Comparison of ENCODE assay signal across 29 cellular contexts in genomic region chr6:1584996-1585668, GRCh38. TPM values are rescaled to one million over a fixed set of nuclear protein-coding genes. Genes with fewer than 3 reads are reported as not detected.
"Had no signal": no experiment of that assay in that cellular context is flagged by ENCODE, and none has a peak within 500 bp of the region (broad histone marks: within the 10 kb centered on the region; RNA-seq: fewer than 3 reads in every experiment).

No MANE protein-coding gene starts in this region.

- H3K9me3 Mint-ChIP-seq: activated CD4-positive, alpha-beta memory T cell treated with anti-CD3 and anti-CD28 coated beads for 36 hours; activated CD4-positive, alpha-beta T cell treated with anti-CD3 and anti-CD28 coated beads, Interleukin-2, amount 10 ng/mL, durations not matched to agents 7 days and 5 days; activated naive CD4-positive, alpha-beta T cell treated with anti-CD3 and anti-CD28 coated beads, Interleukin-2, amount 50 U/mL, for 24 hours; activated T-cell treated with anti-CD3 and anti-CD28 coated beads, Interleukin-2, amount 50 U/mL, for 24 hours; activated T-helper 1 cell treated with anti-CD3 and anti-CD28 coated beads, Interleukin-12 subunit alpha, Interleukin-12 subunit beta, Interleukin-2, Interleukin-4 antibody, amounts not matched to agents 30 ng/mL and 10 ng/mL and 1 ng/mL, durations not matched to agents 14 hours and 24 hours and 36 hours; IgD-negative memory B cell; T-cell had no signal

- H3K4me3 Mint-ChIP-seq: activated CD4-positive, alpha-beta memory T cell treated with anti-CD3 and anti-CD28 coated beads for 36 hours; activated CD4-positive, alpha-beta T cell treated with anti-CD3 and anti-CD28 coated beads, Interleukin-2, amount 10 ng/mL, durations not matched to agents 7 days and 5 days; activated naive CD4-positive, alpha-beta T cell treated with anti-CD3 and anti-CD28 coated beads, Interleukin-2, amount 50 U/mL, for 24 hours; activated T-cell treated with anti-CD3 and anti-CD28 coated beads, Interleukin-2, amount 50 U/mL, for 24 hours; activated T-helper 1 cell treated with anti-CD3 and anti-CD28 coated beads, Interleukin-12 subunit alpha, Interleukin-12 subunit beta, Interleukin-2, Interleukin-4 antibody, amounts not matched to agents 30 ng/mL and 10 ng/mL and 1 ng/mL, durations not matched to agents 14 hours and 24 hours and 36 hours; IgD-negative memory B cell; T-cell had no signal

- H3K27ac Mint-ChIP-seq: activated CD4-positive, alpha-beta memory T cell treated with anti-CD3 and anti-CD28 coated beads for 36 hours; activated CD4-positive, alpha-beta T cell treated with anti-CD3 and anti-CD28 coated beads, Interleukin-2, amount 10 ng/mL, durations not matched to agents 7 days and 5 days; activated naive CD4-positive, alpha-beta T cell treated with anti-CD3 and anti-CD28 coated beads, Interleukin-2, amount 50 U/mL, for 24 hours; activated T-cell treated with anti-CD3 and anti-CD28 coated beads, Interleukin-2, amount 50 U/mL, for 24 hours; activated T-helper 1 cell treated with anti-CD3 and anti-CD28 coated beads, Interleukin-12 subunit alpha, Interleukin-12 subunit beta, Interleukin-2, Interleukin-4 antibody, amounts not matched to agents 30 ng/mL and 10 ng/mL and 1 ng/mL, durations not matched to agents 14 hours and 24 hours and 36 hours; IgD-negative memory B cell; T-cell had no signal

- H3K27me3 ChIP-seq: ascending aorta, body of pancreas had no signal

- H3K36me3 Mint-ChIP-seq: activated CD4-positive, alpha-beta memory T cell treated with anti-CD3 and anti-CD28 coated beads for 36 hours; activated naive CD4-positive, alpha-beta T cell treated with anti-CD3 and anti-CD28 coated beads, Interleukin-2, amount 50 U/mL, for 24 hours; T-cell had no signal

- H3K36me3 ChIP-seq: ascending aorta had no signal

- H3K9me3 ChIP-seq: ascending aorta, body of pancreas had no signal

- ATAC-seq: body of pancreas, Panc1, Right ventricle myocardium inferior, T-cell had no signal

- H3K4me1 Mint-ChIP-seq: activated CD4-positive, alpha-beta T cell treated with anti-CD3 and anti-CD28 coated beads, Interleukin-2, amount 10 ng/mL, durations not matched to agents 7 days and 5 days; activated naive CD4-positive, alpha-beta T cell treated with anti-CD3 and anti-CD28 coated beads, Interleukin-2, amount 50 U/mL, for 24 hours; IgD-negative memory B cell; T-cell had no signal

- H3K27ac ChIP-seq: ascending aorta, body of pancreas, SK-N-MC had no signal

- H3K4me1 ChIP-seq: ascending aorta, body of pancreas had no signal

- H3K4me3 ChIP-seq: ascending aorta, body of pancreas, SK-N-MC had no signal

- DNase-seq: activated CD4-positive, alpha-beta memory T cell treated with anti-CD3 and anti-CD28 coated beads for 36 hours; activated CD4-positive, alpha-beta T cell treated with anti-CD3 and anti-CD28 coated beads, Interleukin-2, amount 10 ng/mL, durations not matched to agents 7 days and 5 days; activated CD4-positive, CD25-positive, alpha-beta regulatory T cell; activated effector memory CD4-positive, alpha-beta T cell treated with Interleukin-2 at 50 U/mL for 16 hours; activated naive CD4-positive, alpha-beta T cell; activated T-cell treated with anti-CD3 and anti-CD28 coated beads, Interleukin-2, amount 50 U/mL, for 24 hours; amniotic stem cell; body of pancreas; central memory CD4-positive, alpha-beta T cell; KG1; NCI-H1048; NCI-H1417 treated with DMSO at 0.1 percent for 48 hours; NCI-H1694; NCI-H2081; NCI-H510A treated with DMSO at 0.1 percent for 48 hours; NCI-H774; NK-92 treated with Interleukin-12 subunit alpha and Interleukin-12 subunit beta, amount 100 ng/mL, for 24 hours; OCI-M1; RPMI8226; T-cell; T-helper 2 cell; T1000 had no signal

RNA-seq across cellular contexts. Expression of gene FOXC1, which starts 24.6 kb away (rescaled TPM):
- total RNA-seq: activated CD4-positive, alpha-beta T cell treated with anti-CD3 and anti-CD28 coated beads, Interleukin-2, amount 10 ng/mL, durations not matched to agents 7 days and 5 days had no signal
